ENCODE assay signal across 32 cellular contexts in the genomic region with DNA sequence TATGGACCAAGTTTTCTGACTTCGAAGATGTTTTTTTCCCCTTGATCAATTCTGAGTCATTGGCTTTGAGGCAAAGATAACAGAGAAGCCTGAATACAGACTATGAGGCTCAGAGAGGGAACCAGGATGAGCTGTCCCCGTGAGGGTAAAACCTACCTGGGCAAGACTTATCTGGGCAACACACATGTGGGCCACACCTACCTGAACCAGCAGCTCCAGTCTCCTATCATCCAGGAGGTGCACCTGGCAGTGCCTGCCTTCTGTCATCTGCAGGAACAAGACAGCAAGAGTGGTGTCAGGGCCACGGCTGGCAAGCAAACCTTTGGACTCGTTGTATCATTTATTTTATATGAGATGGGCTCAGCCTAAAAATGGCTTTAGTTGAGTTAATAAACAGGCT.
"Had no signal": no experiment of that assay in that cellular context is flagged by ENCODE, and none has a peak within 500 bp of the region (broad histone marks: within the 10 kb centered on the region; RNA-seq: fewer than 3 reads in every experiment).

No MANE protein-coding gene starts in this region.

- ATAC-seq: activated CD8-positive, alpha-beta T cell treated with anti-CD3 and anti-CD28 coated beads for 36 hours; activated naive CD8-positive, alpha-beta T cell treated with anti-CD3 and anti-CD28 coated beads, Interleukin-2, amount 50 U/mL, for 24 hours; PC-3 had no signal

- H3K9me3 Mint-ChIP-seq: activated CD4-positive, alpha-beta T cell treated with anti-CD3 and anti-CD28 coated beads, Interleukin-2, amount 10 ng/mL, durations not matched to agents 24 days and 14 days; activated CD8-positive, alpha-beta T cell treated with anti-CD3 and anti-CD28 coated beads for 36 hours; activated naive CD4-positive, alpha-beta T cell treated with anti-CD3 and anti-CD28 coated beads for 36 hours; activated naive CD8-positive, alpha-beta T cell treated with anti-CD3 and anti-CD28 coated beads, Interleukin-2, amount 50 U/mL, for 24 hours; activated T-cell treated with anti-CD3 and anti-CD28 coated beads, Interleukin-2, amount 50 U/mL, for 24 hours; activated T-helper 2 cell treated with anti-CD3 and anti-CD28 coated beads, Interferon-gamma antibody, Interleukin-2, Interleukin-4, amounts not matched to agents 10 μg/mL and 5 μg/mL and 100 μg/mL, durations not matched to agents 14 hours and 24 hours and 36 hours; T-helper 1 cell treated with Interleukin-12 subunit alpha and Interleukin-12 subunit beta and Interleukin-4 antibody, amounts not matched to agents 30 μg/mL and 1 μg/mL, for 36 hours; T-helper 2 cell treated with Interferon-gamma antibody and Interleukin-4, amounts not matched to agents 5 μg/mL and 100 μg/mL, for 36 hours had no signal

- H3K4me1 Mint-ChIP-seq: activated naive CD8-positive, alpha-beta T cell treated with anti-CD3 and anti-CD28 coated beads, Interleukin-2, amount 50 U/mL, for 24 hours had no signal

- H3K4me1 ChIP-seq: Peyer's patch, SJSA1 had no signal

- H3K27ac Mint-ChIP-seq: activated CD4-positive, alpha-beta T cell treated with anti-CD3 and anti-CD28 coated beads, Interleukin-2, amount 10 ng/mL, durations not matched to agents 24 days and 14 days; activated CD8-positive, alpha-beta T cell treated with anti-CD3 and anti-CD28 coated beads for 36 hours; activated naive CD4-positive, alpha-beta T cell treated with anti-CD3 and anti-CD28 coated beads for 36 hours; activated naive CD8-positive, alpha-beta T cell; activated naive CD8-positive, alpha-beta T cell treated with anti-CD3 and anti-CD28 coated beads, Interleukin-2, amount 50 U/mL, for 24 hours; activated T-cell treated with anti-CD3 and anti-CD28 coated beads, Interleukin-2, amount 50 U/mL, for 24 hours; activated T-helper 2 cell treated with anti-CD3 and anti-CD28 coated beads, Interferon-gamma antibody, Interleukin-2, Interleukin-4, amounts not matched to agents 10 μg/mL and 5 μg/mL and 100 μg/mL, durations not matched to agents 14 hours and 24 hours and 36 hours; T-helper 1 cell treated with Interleukin-12 subunit alpha and Interleukin-12 subunit beta and Interleukin-4 antibody, amounts not matched to agents 30 μg/mL and 1 μg/mL, for 36 hours; T-helper 2 cell treated with Interferon-gamma antibody and Interleukin-4, amounts not matched to agents 5 μg/mL and 100 μg/mL, for 36 hours had no signal

- H3K4me3 ChIP-seq: Peyer's patch, SJSA1 had no signal

- FAIRE-seq: TTC549 had no signal

- H3K27ac ChIP-seq: brain microvascular endothelial cell, KMS-11, Peyer's patch, SJSA1 had no signal

- H3K27me3 ChIP-seq: brain microvascular endothelial cell, Peyer's patch, SJSA1 had no signal

- H3K9me3 ChIP-seq: Peyer's patch, SJSA1, SK-N-SH had no signal

- H3K4me3 Mint-ChIP-seq: activated CD4-positive, alpha-beta T cell treated with anti-CD3 and anti-CD28 coated beads, Interleukin-2, amount 10 ng/mL, durations not matched to agents 24 days and 14 days; activated CD8-positive, alpha-beta T cell treated with anti-CD3 and anti-CD28 coated beads for 36 hours; activated naive CD4-positive, alpha-beta T cell treated with anti-CD3 and anti-CD28 coated beads for 36 hours; activated naive CD8-positive, alpha-beta T cell; activated naive CD8-positive, alpha-beta T cell treated with anti-CD3 and anti-CD28 coated beads, Interleukin-2, amount 50 U/mL, for 24 hours; activated T-cell treated with anti-CD3 and anti-CD28 coated beads, Interleukin-2, amount 50 U/mL, for 24 hours; T-helper 1 cell treated with Interleukin-12 subunit alpha and Interleukin-12 subunit beta and Interleukin-4 antibody, amounts not matched to agents 30 μg/mL and 1 μg/mL, for 36 hours; T-helper 2 cell treated with Interferon-gamma antibody and Interleukin-4, amounts not matched to agents 5 μg/mL and 100 μg/mL, for 36 hours had no signal

- H3K27me3 Mint-ChIP-seq: activated CD4-positive, alpha-beta T cell treated with anti-CD3 and anti-CD28 coated beads, Interleukin-2, amount 10 ng/mL, durations not matched to agents 24 days and 14 days; activated CD8-positive, alpha-beta T cell treated with anti-CD3 and anti-CD28 coated beads for 36 hours; activated naive CD8-positive, alpha-beta T cell; activated naive CD8-positive, alpha-beta T cell treated with anti-CD3 and anti-CD28 coated beads, Interleukin-2, amount 50 U/mL, for 24 hours; activated T-cell treated with anti-CD3 and anti-CD28 coated beads, Interleukin-2, amount 50 U/mL, for 24 hours had no signal

- H3K36me3 ChIP-seq: brain microvascular endothelial cell, Peyer's patch, SJSA1 had no signal

- H3K9ac ChIP-seq: KMS-11, SK-N-SH had no signal

- DNase-seq: activated CD4-positive, alpha-beta T cell treated with anti-CD3 and anti-CD28 coated beads, Interleukin-2, amount 10 ng/mL, durations not matched to agents 24 days and 14 days; activated CD4-positive, alpha-beta T cell treated with anti-CD3 and anti-CD28 coated beads, Interleukin-2, amount 50 U/mL, for 4 hours; activated CD8-positive, alpha-beta T cell treated with anti-CD3 and anti-CD28 coated beads for 36 hours; activated gamma-delta T cell treated with Interleukin-2 at 50 U/mL for 16 hours; activated naive CD4-positive, alpha-beta T cell treated with anti-CD3 and anti-CD28 coated beads for 36 hours; activated naive CD8-positive, alpha-beta T cell treated with anti-CD3 and anti-CD28 coated beads, Interleukin-2, amount 50 U/mL, for 24 hours; activated T-cell treated with anti-CD3 and anti-CD28 coated beads, Interleukin-2, amount 50 U/mL, for 24 hours; anterior cingulate cortex; brain microvascular endothelial cell; MM.1S; MV-4-11; NCI-H1092; NCI-H1436 treated with DMSO at 0.1 percent for 48 hours; NCI-H1694 treated with DMSO at 0.1 percent for 48 hours; NCI-H2029; NCI-H2171; NCI-H524; NCI-H69; NCI-H82; NK-92 treated with Interleukin-12 subunit alpha and Interleukin-12 subunit beta, amount 100 ng/mL, for 24 hours; PC-3; RPMI8226; SHP77 treated with DMSO at 0.1 percent for 48 hours; SK-N-SH had no signal

- H3K4me2 ChIP-seq: KMS-11, SK-N-SH had no signal

- H3K36me3 Mint-ChIP-seq: activated naive CD8-positive, alpha-beta T cell had no signal
